34 cellular contexts compared by ENCODE assay signal in the genomic region with DNA sequence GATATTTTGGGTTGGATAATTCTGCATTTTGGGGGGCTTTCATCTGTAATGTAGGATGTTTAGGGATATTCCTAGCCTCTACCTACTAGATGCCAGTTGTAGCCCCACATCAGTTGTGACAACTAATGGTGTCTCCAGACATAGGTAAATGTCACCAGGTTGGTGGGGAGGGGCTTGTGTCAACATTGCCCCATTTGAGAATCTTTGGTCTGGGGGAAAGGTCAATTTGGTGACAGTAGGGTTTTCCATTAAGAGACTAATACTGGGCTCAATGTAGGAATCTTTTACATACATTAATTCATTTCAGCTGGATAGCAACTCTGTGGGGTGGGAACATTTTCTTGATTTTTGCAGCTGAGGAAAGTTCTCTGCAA.
"Had no signal": no experiment of that assay in that cellular context is flagged by ENCODE, and none has a peak within 500 bp of the region (broad histone marks: within the 10 kb centered on the region; RNA-seq: fewer than 3 reads in every experiment).

No MANE protein-coding gene starts in this region.

- DNase-seq: Karpas-422, Kasumi-1, MG63, MM.1S, MV-4-11, NCI-H1048, NCI-H1092, NCI-H1092 treated with DMSO at 0.1 percent for 48 hours, NCI-H1105, NCI-H1105 treated with DMSO at 0.1 percent for 48 hours, NCI-H1417, NCI-H1417 treated with DMSO at 0.1 percent for 48 hours, NCI-H1436, NCI-H1436 treated with DMSO at 0.1 percent for 48 hours, NCI-H146, NCI-H1694, NCI-H1694 treated with DMSO at 0.1 percent for 48 hours, NCI-H187, NCI-H187 treated with DMSO at 0.1 percent for 48 hours, NCI-H1930, NCI-H2029, NCI-H2029 treated with DMSO at 0.1 percent for 48 hours, NCI-H2081, NCI-H2081 treated with DMSO at 0.1 percent for 48 hours, NCI-H2107, NCI-H2171, NCI-H2171 treated with DMSO at 0.1 percent for 48 hours, NCI-H2227 treated with DMSO at 0.1 percent for 48 hours, NCI-H226, NCI-H345, NCI-H446, NCI-H446 treated with DMSO at 0.1 percent for 48 hours, NCI-H510A, NCI-H510A treated with DMSO at 0.1 percent for 48 hours had no signal

- H3K4me3 ChIP-seq: MG63 had no signal

- H3K9me3 ChIP-seq: MG63 had no signal

- H3K36me3 ChIP-seq: MG63 had no signal
